8 cellular contexts compared by ENCODE assay signal in the genomic region with DNA sequence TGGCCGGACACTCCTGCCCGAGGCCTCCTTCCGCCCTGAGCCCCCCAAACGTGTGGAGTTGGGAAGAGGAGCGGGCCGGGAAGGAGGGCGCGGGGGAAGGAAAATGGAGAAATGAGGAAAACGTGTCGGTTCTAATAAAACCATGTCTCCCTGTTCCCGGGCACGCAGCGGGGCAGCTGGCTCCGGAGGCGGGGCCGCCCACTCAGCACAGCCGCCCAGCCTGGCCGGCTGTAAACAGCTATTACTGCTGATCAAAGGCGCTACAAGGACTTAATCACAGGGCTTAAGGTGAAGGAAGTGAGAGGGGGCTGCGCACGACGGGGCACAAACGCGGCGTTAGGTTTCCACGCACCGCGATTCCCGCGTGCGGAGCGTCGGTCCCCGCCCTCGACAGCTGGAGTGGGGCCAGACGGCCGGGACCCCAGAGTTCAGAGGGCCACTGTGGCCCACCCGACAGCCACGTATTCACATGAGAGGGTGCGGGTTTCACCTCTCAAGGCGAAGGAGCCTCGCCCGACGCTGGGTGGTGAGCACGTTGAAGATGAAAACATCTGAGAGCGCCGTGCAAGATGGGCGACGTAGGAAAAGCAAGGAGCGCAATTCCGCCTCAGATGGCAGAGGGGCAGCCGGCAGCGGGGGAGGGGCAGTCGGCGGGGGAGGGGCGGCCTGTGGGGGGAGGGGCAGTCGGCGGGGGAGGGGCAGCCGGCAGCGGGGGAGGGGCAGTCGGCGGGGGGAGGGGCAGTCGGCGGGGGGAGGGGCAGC.
DNase-seq lines count a peak whose midpoint lies in the region; ATAC-seq and TF ChIP-seq lines count a peak whose summit lies in the region.

No MANE protein-coding gene starts in this region.

- peaks cover 14% of the 10 kb centered on the region for H3K27me3 Mint-ChIP-seq in activated T-cell treated with anti-CD3 and anti-CD28 coated beads, Interleukin-2, amount 50 U/mL, for 24 hours
- H3K27me3 Mint-ChIP-seq in stimulated activated naive B cell treated with anti-CD40 and anti-IgM and Interleukin-4, amounts not matched to agents 10 μg/mL and 1 μg/mL and 100 μg/mL, for 72 hours, result peaks cover 15 to 23% of the 10 kb centered on the region in 2 donors

- H3K36me3 Mint-ChIP-seq in activated T-cell treated with anti-CD3 and anti-CD28 coated beads, Interleukin-2, amount 50 U/mL, for 24 hours (ENCODE audit: low read depth), result no peaks in the 10 kb centered on the region
- H3K36me3 Mint-ChIP-seq in stimulated activated naive B cell treated with anti-CD40 and anti-IgM and Interleukin-4, amounts not matched to agents 10 μg/mL and 1 μg/mL and 100 μg/mL, for 72 hours, result peaks cover 5% of the 10 kb centered on the region in 2 donors

- peaks cover 3% of the 10 kb centered on the region for H3K4me1 Mint-ChIP-seq in activated T-cell treated with anti-CD3 and anti-CD28 coated beads, Interleukin-2, amount 50 U/mL, for 24 hours (ENCODE audit: low read depth)
- peaks cover 5% of the 10 kb centered on the region in 2 donors for H3K4me1 Mint-ChIP-seq in stimulated activated naive B cell treated with anti-CD40 and anti-IgM and Interleukin-4, amounts not matched to agents 10 μg/mL and 1 μg/mL and 100 μg/mL, for 72 hours

- no peak for ATAC-seq in stimulated activated naive B cell treated with anti-CD40 and anti-IgM and Interleukin-4, amounts not matched to agents 10 μg/mL and 1 μg/mL and 100 μg/mL, for 72 hours (replicated peaks)
- ATAC-seq in activated CD4-positive, CD25-positive, alpha-beta regulatory T cell treated with anti-CD3 and anti-CD28 coated beads, Interleukin-2, amount 50 U/mL, for 24 hours, result no peak
- ATAC-seq in HG03378 (IDR thresholded peaks at IDR 0.05; ENCODE audit: unreplicated experiment), result no peak

- no peaks in the 10 kb centered on the region for H3K9me3 Mint-ChIP-seq in activated T-cell treated with anti-CD3 and anti-CD28 coated beads, Interleukin-2, amount 50 U/mL, for 24 hours
- H3K9me3 Mint-ChIP-seq in stimulated activated naive B cell treated with anti-CD40 and anti-IgM and Interleukin-4, amounts not matched to agents 10 μg/mL and 1 μg/mL and 100 μg/mL, for 72 hours, result peaks cover 4 to 9% of the 10 kb centered on the region in 2 donors

- H3K4me3 Mint-ChIP-seq in activated T-cell treated with anti-CD3 and anti-CD28 coated beads, Interleukin-2, amount 50 U/mL, for 24 hours, result peak overlapping the region; percentile 63
- H3K4me3 Mint-ChIP-seq in stimulated activated naive B cell treated with anti-CD40 and anti-IgM and Interleukin-4, amounts not matched to agents 10 μg/mL and 1 μg/mL and 100 μg/mL, for 72 hours, result peak overlapping the region; percentile 46 to 82

- H3K4me3 ChIP-seq in fibroblast of mammary gland (ENCODE audit: control insufficient read depth, low read depth, low read length), result no peak overlapping the region

- DNase-seq in activated T-cell treated with anti-CD3 and anti-CD28 coated beads, Interleukin-2, amount 50 U/mL, for 24 hours, result no peak
- DNase-seq in activated T-cell treated with anti-CD3 and anti-CD28 coated beads, Interleukin-2, amount 50 U/mL, for 48 hours, result no peak
- DNase-seq in NCI-H524 treated with DMSO at 0.1 percent for 48 hours (lab: John Stamatoyannopoulos, UW) (peak; percentile 71), fibroblast of mammary gland (ENCODE audit: low read depth) (peak; percentile 21), GM19240 (ENCODE audit: insufficient read length, low spot score) (no peak)
- DNase-seq in stimulated activated naive B cell treated with anti-CD40 and anti-IgM and Interleukin-4, amounts not matched to agents 10 μg/mL and 1 μg/mL and 100 μg/mL, for 72 hours, result no peak

- peak overlapping the region; percentile 97 for H3K27ac Mint-ChIP-seq in activated T-cell treated with anti-CD3 and anti-CD28 coated beads, Interleukin-2, amount 50 U/mL, for 24 hours
- peak overlapping the region; percentile 98 for H3K27ac Mint-ChIP-seq in stimulated activated naive B cell treated with anti-CD40 and anti-IgM and Interleukin-4, amounts not matched to agents 10 μg/mL and 1 μg/mL and 100 μg/mL, for 72 hours

- no peak for TF ChIP-seq CTCF in fibroblast of mammary gland (conservative IDR thresholded peaks at IDR 0.05; ENCODE audit: control insufficient read depth, insufficient read depth, low read depth, low read length)

Comparison
In these comparisons a context has a peak if more than half of its experiments do, and no peak if none do; other contexts are left out.
1. DNase-seq: peak in NCI-H524 treated with DMSO at 0.1 percent for 48 hours (single experiment) and fibroblast of mammary gland (single experiment); none in activated T-cell treated with anti-CD3 and anti-CD28 coated beads, Interleukin-2, amount 50 U/mL, for 24 hours (single experiment), activated T-cell treated with anti-CD3 and anti-CD28 coated beads, Interleukin-2, amount 50 U/mL, for 48 hours (0 of 2), stimulated activated naive B cell treated with anti-CD40 and anti-IgM and Interleukin-4, amounts not matched to agents 10 μg/mL and 1 μg/mL and 100 μg/mL, for 72 hours (single experiment) and GM19240 (single experiment).